ENCODE assay signal across 19 cellular contexts in genomic region chr3:32640939-32641725, GRCh38. TPM values are rescaled to one million over a fixed set of nuclear protein-coding genes. Genes with fewer than 3 reads are reported as not detected.
A peak's percentile ranks its signal among the peaks of the same experiment; 100 is the strongest.
DNase-seq lines count a peak whose midpoint lies in the region; ATAC-seq and TF ChIP-seq lines count a peak whose summit lies in the region.
"Had no signal": no experiment of that assay in that cellular context is flagged by ENCODE, and none has a peak within 500 bp of the region (broad histone marks: within the 10 kb centered on the region; RNA-seq: fewer than 3 reads in every experiment).

No MANE protein-coding gene starts in this region.

- H3K27ac Mint-ChIP-seq in GM23338 = no peak overlapping the region
- H3K27ac Mint-ChIP-seq in endodermal cell = no peak overlapping the region
- H3K27ac Mint-ChIP-seq: CD4-positive, alpha-beta T cell; dendritic cell treated with granulocyte-macrophage colony-stimulating factor and Interleukin-4, amounts not matched to agents 40 ng/mL and 50 ng/mL, for 4 days; stimulated activated effector memory CD8-positive, alpha-beta T cell treated with anti-CD3 and anti-CD28 coated beads, Interleukin-12 subunit alpha, Interleukin-12 subunit beta, amount 100 ng/mL, for 72 hours had no signal

- H3K4me1 ChIP-seq in GM23338 (ENCODE audit: insufficient read depth) (no peaks in the 10 kb centered on the region), endodermal cell (ENCODE audit: control insufficient read depth, insufficient read depth, low read length) (no peaks in the 10 kb centered on the region), upper lobe of left lung (no peaks in the 10 kb centered on the region)
- H3K4me1 ChIP-seq: thyroid gland had no signal

- H3K27me3 ChIP-seq in GM23338 (ENCODE audit: insufficient read depth) = no peaks in the 10 kb centered on the region
- H3K27me3 ChIP-seq in endodermal cell (ENCODE audit: control insufficient read depth, insufficient read depth, low read length, poor library complexity, severe bottlenecking) = no peaks in the 10 kb centered on the region
- H3K27me3 ChIP-seq in upper lobe of left lung = no peaks in the 10 kb centered on the region
- H3K27me3 ChIP-seq: thyroid gland had no signal

- intact Hi-C loops in left ventricle myocardium superior (cut with micrococcal nuclease) = no loop called here

- H3K27me3 Mint-ChIP-seq in GM23338 (ENCODE audit: insufficient read depth, low read depth, poor library complexity) = peaks cover 5% of the 10 kb centered on the region
- peaks cover 4% of the 10 kb centered on the region for H3K27me3 Mint-ChIP-seq in endodermal cell (ENCODE audit: insufficient read depth)

- no peaks in the 10 kb centered on the region for H3K36me3 Mint-ChIP-seq in GM23338 (ENCODE audit: low read depth)
- no peaks in the 10 kb centered on the region for H3K36me3 Mint-ChIP-seq in endodermal cell (ENCODE audit: low read depth)
- H3K36me3 Mint-ChIP-seq: stimulated activated effector memory CD8-positive, alpha-beta T cell treated with anti-CD3 and anti-CD28 coated beads, Interleukin-12 subunit alpha, Interleukin-12 subunit beta, amount 100 ng/mL, for 72 hours had no signal

- H3K9me3 ChIP-seq in endodermal cell (ENCODE audit: control insufficient read depth, low read length) = no peaks in the 10 kb centered on the region
- H3K9me3 ChIP-seq in upper lobe of left lung = no peaks in the 10 kb centered on the region
- H3K9me3 ChIP-seq: thyroid gland had no signal

- ATAC-seq in GM23338 = no peak
- peak; percentile 98 for ATAC-seq in left ventricle myocardium superior
- ATAC-seq in upper lobe of left lung (ENCODE audit: low FRiP score in 2 of 2) = peak; percentile 53 to 80
- ATAC-seq in HG02610 (IDR thresholded peaks at IDR 0.05; ENCODE audit: unreplicated experiment) = no peak
- ATAC-seq: stimulated activated effector memory CD8-positive, alpha-beta T cell treated with anti-CD3 and anti-CD28 coated beads, Interleukin-12 subunit alpha, Interleukin-12 subunit beta, amount 100 ng/mL, for 72 hours had no signal

- H3K9me3 Mint-ChIP-seq in GM23338 = no peaks in the 10 kb centered on the region
- no peaks in the 10 kb centered on the region for H3K9me3 Mint-ChIP-seq in endodermal cell
- H3K9me3 Mint-ChIP-seq: CD4-positive, alpha-beta T cell; dendritic cell treated with granulocyte-macrophage colony-stimulating factor and Interleukin-4, amounts not matched to agents 40 ng/mL and 50 ng/mL, for 4 days; stimulated activated effector memory CD8-positive, alpha-beta T cell treated with anti-CD3 and anti-CD28 coated beads, Interleukin-12 subunit alpha, Interleukin-12 subunit beta, amount 100 ng/mL, for 72 hours had no signal

- no peaks in the 10 kb centered on the region for H3K79me2 ChIP-seq in GM23338 (replicated peaks; ENCODE audit: insufficient read depth)

- H4K20me1 ChIP-seq in GM23338 (replicated peaks; ENCODE audit: insufficient read depth) = no peaks in the 10 kb centered on the region

- H3K4me2 ChIP-seq in GM23338 = no peak overlapping the region

- no peak overlapping the region for H3K4me3 Mint-ChIP-seq in GM23338
- no peak overlapping the region for H3K4me3 Mint-ChIP-seq in endodermal cell
- H3K4me3 Mint-ChIP-seq: CD4-positive, alpha-beta T cell; dendritic cell treated with granulocyte-macrophage colony-stimulating factor and Interleukin-4, amounts not matched to agents 40 ng/mL and 50 ng/mL, for 4 days; stimulated activated effector memory CD8-positive, alpha-beta T cell treated with anti-CD3 and anti-CD28 coated beads, Interleukin-12 subunit alpha, Interleukin-12 subunit beta, amount 100 ng/mL, for 72 hours had no signal

- H3K27ac ChIP-seq in GM23338 (ENCODE audit: low read depth) (no peak overlapping the region), endodermal cell (ENCODE audit: low read depth, low read length) (peak overlapping the region; percentile 53), upper lobe of left lung (no peak overlapping the region)
- H3K27ac ChIP-seq: thyroid gland had no signal

- H3K9ac ChIP-seq in endodermal cell (ENCODE audit: extremely low read depth, low read length, poor library complexity, severe bottlenecking) = no peak overlapping the region

- TF ChIP-seq POLR2A in upper lobe of left lung (IDR thresholded peaks at IDR 0.05) = no peak

- H3K4me1 Mint-ChIP-seq in GM23338 (no peaks in the 10 kb centered on the region), endodermal cell (peaks cover 16% of the 10 kb centered on the region)
- H3K4me1 Mint-ChIP-seq: stimulated activated effector memory CD8-positive, alpha-beta T cell treated with anti-CD3 and anti-CD28 coated beads, Interleukin-12 subunit alpha, Interleukin-12 subunit beta, amount 100 ng/mL, for 72 hours had no signal

- no peaks in the 10 kb centered on the region for H3F3A ChIP-seq in GM23338 (replicated peaks; ENCODE audit: low read depth)

- no peak for TF ChIP-seq CTCF in GM23338 (conservative IDR thresholded peaks at IDR 0.05; ENCODE audit: low read depth in 2 of 2)
- no peak for TF ChIP-seq CTCF in endodermal cell (conservative IDR thresholded peaks at IDR 0.05)
- TF ChIP-seq CTCF in upper lobe of left lung (IDR thresholded peaks at IDR 0.05) = no peak

- no peak for TF ChIP-seq EP300 in upper lobe of left lung (IDR thresholded peaks at IDR 0.05)

- H3K9me2 ChIP-seq in GM23338 (ENCODE audit: insufficient read depth) = no peaks in the 10 kb centered on the region

- peak overlapping the region; percentile 85; the same call in 1 of the 2 replicates for H2AFZ ChIP-seq in GM23338

- H3K36me3 ChIP-seq in GM23338 (ENCODE audit: insufficient read depth) (no peaks in the 10 kb centered on the region), endodermal cell (ENCODE audit: control insufficient read depth, insufficient read depth, low read length) (no peaks in the 10 kb centered on the region), upper lobe of left lung (no peaks in the 10 kb centered on the region)
- H3K36me3 ChIP-seq: thyroid gland had no signal

- no peak for DNase-seq in GM23338 (ENCODE audit: low spot score)
- DNase-seq in endodermal cell = no peak
- DNase-seq in left ventricle myocardium superior = peak; percentile 53
- DNase-seq in upper lobe of left lung = peak in 1 of 2 donors; percentile 34
- DNase-seq in cortex of kidney (lab: John Stamatoyannopoulos, UW) = no peak
- no peak for DNase-seq in SHP77 (lab: John Stamatoyannopoulos, UW)
- DNase-seq: activated CD4-positive, alpha-beta T cell treated with anti-CD3 and anti-CD28 coated beads, Interleukin-2, amount 50 U/mL, for 1 hour; activated naive CD4-positive, alpha-beta T cell treated with anti-CD3 and anti-CD28 coated beads, Interleukin-2, amount 50 U/mL, for 16 hours; CD4-positive, alpha-beta T cell; DMS79; hippocampal formation; kidney glomerular epithelial cell; NCI-H1436 treated with DMSO at 0.1 percent for 48 hours; NCI-H226; SW 1271; thyroid gland had no signal

- H3K4me3 ChIP-seq in GM23338 (no peak overlapping the region), endodermal cell (ENCODE audit: low read length) (no peak overlapping the region), upper lobe of left lung (no peak overlapping the region)
- H3K4me3 ChIP-seq: thyroid gland had no signal

- WGBS in endodermal cell (ENCODE audit: insufficient coverage in 1 of 2, insufficient read length in 1 of 2), 2 experiments = 94 to 100% methylated on average over 3 to 7 of the region's 7 CpGs
- WGBS in upper lobe of left lung, 2 donors = 69 to 71% methylated on average over 4 to 7 of the region's 7 CpGs

TF ChIP-seq in GM23338, 12 proteins besides CTCF, POLR2A, EP300 and RAD21 (continues in another document):
- no peak for TF ChIP-seq ZNF331 (CRISPR knock-in tag; IDR thresholded peaks at IDR 0.05; ENCODE audit: low read depth)
- TF ChIP-seq POLR2AphosphoS5 (IDR thresholded peaks at IDR 0.05; ENCODE audit: low read depth) = no peak
- no peak for TF ChIP-seq ZNF114 (CRISPR knock-in tag; IDR thresholded peaks at IDR 0.05)
- TF ChIP-seq JUNB (IDR thresholded peaks at IDR 0.05; ENCODE audit: unreplicated experiment) = no peak
- no peak for TF ChIP-seq NANOG (IDR thresholded peaks at IDR 0.05; ENCODE audit: borderline replicate concordance)
- TF ChIP-seq, protein P1, sequence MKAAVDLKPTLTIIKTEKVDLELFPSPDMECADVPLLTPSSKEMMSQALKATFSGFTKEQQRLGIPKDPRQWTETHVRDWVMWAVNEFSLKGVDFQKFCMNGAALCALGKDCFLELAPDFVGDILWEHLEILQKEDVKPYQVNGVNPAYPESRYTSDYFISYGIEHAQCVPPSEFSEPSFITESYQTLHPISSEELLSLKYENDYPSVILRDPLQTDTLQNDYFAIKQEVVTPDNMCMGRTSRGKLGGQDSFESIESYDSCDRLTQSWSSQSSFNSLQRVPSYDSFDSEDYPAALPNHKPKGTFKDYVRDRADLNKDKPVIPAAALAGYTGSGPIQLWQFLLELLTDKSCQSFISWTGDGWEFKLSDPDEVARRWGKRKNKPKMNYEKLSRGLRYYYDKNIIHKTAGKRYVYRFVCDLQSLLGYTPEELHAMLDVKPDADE (IDR thresholded peaks at IDR 0.05) = no peak

RNA-seq across cellular contexts. Expression of gene CNOT10, which starts 43.9 kb away (rescaled TPM):
- 46.9 and 58.1 TPM in 2 replicates for total RNA-seq in GM23338 (2014; rRNA removed; shearing (Covaris generic))
- 24.2 and 27.2 TPM in 2 replicates for polyA plus RNA-seq in GM23338 (2016; fragmentation: Nextera tagmentation; extraction: Ambion mirVana)
- total RNA-seq in endodermal cell (10 to 100 TPM; 53.6 to 54.1 TPM), left ventricle myocardium superior (15.5 TPM), upper lobe of left lung (10 to 100 TPM; 19.1 to 47.1 (median 29.6) TPM)
- polyA plus RNA-seq in endodermal cell (2013, experiment 1 of 2) = 38.8 TPM
- 39.8 TPM for polyA plus RNA-seq in endodermal cell (2013, experiment 2 of 2)

Comparison
In these comparisons a context has a peak if more than half of its experiments do, and no peak if none do; other contexts are left out.
1. ATAC-seq: peak in left ventricle myocardium superior (single experiment) and upper lobe of left lung (2 of 2); none in GM23338 (single experiment) and HG02610 (single experiment).